ENCODE assay signal across 1 cellular context in the genomic region with DNA sequence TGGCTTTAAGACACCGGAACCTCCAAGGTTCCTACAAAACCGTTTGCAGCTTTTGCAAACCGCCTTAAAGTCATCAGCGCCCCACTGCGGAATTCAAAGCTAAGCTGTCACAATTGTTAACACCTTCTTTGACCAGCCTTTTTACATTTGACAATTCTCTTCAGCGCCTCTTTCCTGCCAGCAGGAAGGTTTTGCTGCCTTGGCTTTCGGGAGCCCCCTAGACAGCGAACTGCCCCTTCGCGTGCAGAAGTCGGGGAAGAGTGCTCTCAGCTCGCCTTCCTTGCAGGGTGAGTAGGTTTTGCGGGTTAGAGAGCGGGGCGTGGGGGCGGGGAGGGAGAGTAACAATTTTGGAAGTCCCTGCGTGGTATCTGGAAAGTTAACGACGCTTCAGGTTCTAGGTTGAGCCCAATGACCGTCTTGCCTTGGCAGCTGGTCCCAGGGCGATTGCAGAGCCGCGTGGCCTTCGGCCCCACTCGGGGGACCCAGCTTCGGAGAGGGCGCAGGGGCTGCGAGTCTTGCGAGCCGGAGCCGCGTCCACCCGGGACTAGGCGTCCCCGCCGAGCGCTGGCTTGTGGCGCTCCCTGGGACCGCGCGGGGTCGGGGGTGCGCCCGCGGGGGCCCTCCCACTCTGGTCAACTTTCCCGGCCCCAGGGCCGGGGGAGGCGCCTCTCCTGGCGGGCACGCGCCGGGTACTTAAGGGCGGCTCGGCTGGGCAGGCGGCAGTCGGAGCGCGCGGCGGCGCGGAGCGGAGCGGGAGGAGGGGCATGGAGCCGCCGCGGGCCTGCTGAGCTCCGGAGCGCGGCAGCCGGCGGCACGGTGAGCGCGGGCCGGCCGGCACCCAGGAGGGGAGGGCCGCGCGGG.
A peak's percentile ranks its signal among the peaks of the same experiment; 100 is the strongest.
TF ChIP-seq lines count a peak whose summit lies in the region.

A gene with protein sequence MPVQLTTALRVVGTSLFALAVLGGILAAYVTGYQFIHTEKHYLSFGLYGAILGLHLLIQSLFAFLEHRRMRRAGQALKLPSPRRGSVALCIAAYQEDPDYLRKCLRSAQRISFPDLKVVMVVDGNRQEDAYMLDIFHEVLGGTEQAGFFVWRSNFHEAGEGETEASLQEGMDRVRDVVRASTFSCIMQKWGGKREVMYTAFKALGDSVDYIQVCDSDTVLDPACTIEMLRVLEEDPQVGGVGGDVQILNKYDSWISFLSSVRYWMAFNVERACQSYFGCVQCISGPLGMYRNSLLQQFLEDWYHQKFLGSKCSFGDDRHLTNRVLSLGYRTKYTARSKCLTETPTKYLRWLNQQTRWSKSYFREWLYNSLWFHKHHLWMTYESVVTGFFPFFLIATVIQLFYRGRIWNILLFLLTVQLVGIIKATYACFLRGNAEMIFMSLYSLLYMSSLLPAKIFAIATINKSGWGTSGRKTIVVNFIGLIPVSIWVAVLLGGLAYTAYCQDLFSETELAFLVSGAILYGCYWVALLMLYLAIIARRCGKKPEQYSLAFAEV (plus strand): TSS at position 153 of the 861 bp plus-strand sequence. CDS start 3,743 bp downstream, outside the sequence.

TF ChIP-seq in K562, 482 proteins besides CTCF, POLR2A, EP300 and RAD21 (continued from another document and continues in another):
- TF ChIP-seq, protein P1, sequence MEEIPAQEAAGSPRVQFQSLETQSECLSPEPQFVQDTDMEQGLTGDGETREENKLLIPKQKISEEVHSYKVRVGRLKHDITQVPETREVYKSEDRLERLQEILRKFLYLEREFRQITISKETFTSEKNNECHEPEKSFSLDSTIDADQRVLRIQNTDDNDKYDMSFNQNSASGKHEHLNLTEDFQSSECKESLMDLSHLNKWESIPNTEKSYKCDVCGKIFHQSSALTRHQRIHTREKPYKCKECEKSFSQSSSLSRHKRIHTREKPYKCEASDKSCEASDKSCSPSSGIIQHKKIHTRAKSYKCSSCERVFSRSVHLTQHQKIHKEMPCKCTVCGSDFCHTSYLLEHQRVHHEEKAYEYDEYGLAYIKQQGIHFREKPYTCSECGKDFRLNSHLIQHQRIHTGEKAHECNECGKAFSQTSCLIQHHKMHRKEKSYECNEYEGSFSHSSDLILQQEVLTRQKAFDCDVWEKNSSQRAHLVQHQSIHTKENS (CRISPR knock-in tag; IDR thresholded peaks at IDR 0.05) = no peak
- TF ChIP-seq JUND (IDR thresholded peaks at IDR 0.05; ENCODE audit: borderline replicate concordance, low read depth, low read length) (no peak), JUND (tag; IDR thresholded peaks at IDR 0.05; ENCODE audit: borderline replicate concordance, low read depth, low read length) (no peak), HMG20B (CRISPR knock-in tag; IDR thresholded peaks at IDR 0.05) (no peak), EHMT2 (IDR thresholded peaks at IDR 0.05) (no peak), CSDE1 (IDR thresholded peaks at IDR 0.05) (no peak), KDM5B (IDR thresholded peaks at IDR 0.05; ENCODE audit: insufficient replicate concordance, low read depth, low read length) (no peak), HDAC1 (IDR thresholded peaks at IDR 0.05) (peak in 1 of 2 experiments; percentile 11; a peak in 1 of 4 replicates), ELF4 (CRISPR knock-in tag; IDR thresholded peaks at IDR 0.05) (no peak), NFIX (CRISPR knock-in tag; IDR thresholded peaks at IDR 0.05; ENCODE audit: low read depth) (no peak), CREM (IDR thresholded peaks at IDR 0.05; ENCODE audit: low read depth) (peak; percentile 18; the same call in 1 of the 2 replicates), TEAD4 (IDR thresholded peaks at IDR 0.05; ENCODE audit: low read length) (peak; percentile 49), TEAD4 (CRISPR knock-in tag; IDR thresholded peaks at IDR 0.05; ENCODE audit: borderline replicate concordance) (no peak), SMARCA4 (IDR thresholded peaks at IDR 0.05) (no peak), DIDO1 (tag; IDR thresholded peaks at IDR 0.05; ENCODE audit: low read depth) (no peak), ZNF695 (CRISPR knock-in tag; IDR thresholded peaks at IDR 0.05) (no peak)
- TF ChIP-seq, protein P2, sequence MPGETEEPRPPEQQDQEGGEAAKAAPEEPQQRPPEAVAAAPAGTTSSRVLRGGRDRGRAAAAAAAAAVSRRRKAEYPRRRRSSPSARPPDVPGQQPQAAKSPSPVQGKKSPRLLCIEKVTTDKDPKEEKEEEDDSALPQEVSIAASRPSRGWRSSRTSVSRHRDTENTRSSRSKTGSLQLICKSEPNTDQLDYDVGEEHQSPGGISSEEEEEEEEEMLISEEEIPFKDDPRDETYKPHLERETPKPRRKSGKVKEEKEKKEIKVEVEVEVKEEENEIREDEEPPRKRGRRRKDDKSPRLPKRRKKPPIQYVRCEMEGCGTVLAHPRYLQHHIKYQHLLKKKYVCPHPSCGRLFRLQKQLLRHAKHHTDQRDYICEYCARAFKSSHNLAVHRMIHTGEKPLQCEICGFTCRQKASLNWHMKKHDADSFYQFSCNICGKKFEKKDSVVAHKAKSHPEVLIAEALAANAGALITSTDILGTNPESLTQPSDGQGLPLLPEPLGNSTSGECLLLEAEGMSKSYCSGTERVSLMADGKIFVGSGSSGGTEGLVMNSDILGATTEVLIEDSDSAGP (CRISPR knock-in tag; IDR thresholded peaks at IDR 0.05) = no peak
- TF ChIP-seq, protein P3, sequence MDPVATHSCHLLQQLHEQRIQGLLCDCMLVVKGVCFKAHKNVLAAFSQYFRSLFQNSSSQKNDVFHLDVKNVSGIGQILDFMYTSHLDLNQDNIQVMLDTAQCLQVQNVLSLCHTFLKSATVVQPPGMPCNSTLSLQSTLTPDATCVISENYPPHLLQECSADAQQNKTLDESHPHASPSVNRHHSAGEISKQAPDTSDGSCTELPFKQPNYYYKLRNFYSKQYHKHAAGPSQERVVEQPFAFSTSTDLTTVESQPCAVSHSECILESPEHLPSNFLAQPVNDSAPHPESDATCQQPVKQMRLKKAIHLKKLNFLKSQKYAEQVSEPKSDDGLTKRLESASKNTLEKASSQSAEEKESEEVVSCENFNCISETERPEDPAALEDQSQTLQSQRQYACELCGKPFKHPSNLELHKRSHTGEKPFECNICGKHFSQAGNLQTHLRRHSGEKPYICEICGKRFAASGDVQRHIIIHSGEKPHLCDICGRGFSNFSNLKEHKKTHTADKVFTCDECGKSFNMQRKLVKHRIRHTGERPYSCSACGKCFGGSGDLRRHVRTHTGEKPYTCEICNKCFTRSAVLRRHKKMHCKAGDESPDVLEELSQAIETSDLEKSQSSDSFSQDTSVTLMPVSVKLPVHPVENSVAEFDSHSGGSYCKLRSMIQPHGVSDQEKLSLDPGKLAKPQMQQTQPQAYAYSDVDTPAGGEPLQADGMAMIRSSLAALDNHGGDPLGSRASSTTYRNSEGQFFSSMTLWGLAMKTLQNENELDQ (CRISPR knock-in tag; IDR thresholded peaks at IDR 0.05; ENCODE audit: borderline replicate concordance) = 0 out of 2 replicates have a peak, but pooled peaks have one; percentile 40
- TF ChIP-seq, protein P4, sequence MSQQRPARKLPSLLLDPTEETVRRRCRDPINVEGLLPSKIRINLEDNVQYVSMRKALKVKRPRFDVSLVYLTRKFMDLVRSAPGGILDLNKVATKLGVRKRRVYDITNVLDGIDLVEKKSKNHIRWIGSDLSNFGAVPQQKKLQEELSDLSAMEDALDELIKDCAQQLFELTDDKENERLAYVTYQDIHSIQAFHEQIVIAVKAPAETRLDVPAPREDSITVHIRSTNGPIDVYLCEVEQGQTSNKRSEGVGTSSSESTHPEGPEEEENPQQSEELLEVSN (IDR thresholded peaks at IDR 0.05; ENCODE audit: borderline replicate concordance in 1 of 2, extremely low read depth in 1 of 2, insufficient read depth in 1 of 2, insufficient read length in 1 of 2, low read depth in 1 of 2, low read length in 1 of 2, poor library complexity in 1 of 2, severe bottlenecking in 1 of 2) = peak; percentile 14 to 87
- TF ChIP-seq, protein P5, sequence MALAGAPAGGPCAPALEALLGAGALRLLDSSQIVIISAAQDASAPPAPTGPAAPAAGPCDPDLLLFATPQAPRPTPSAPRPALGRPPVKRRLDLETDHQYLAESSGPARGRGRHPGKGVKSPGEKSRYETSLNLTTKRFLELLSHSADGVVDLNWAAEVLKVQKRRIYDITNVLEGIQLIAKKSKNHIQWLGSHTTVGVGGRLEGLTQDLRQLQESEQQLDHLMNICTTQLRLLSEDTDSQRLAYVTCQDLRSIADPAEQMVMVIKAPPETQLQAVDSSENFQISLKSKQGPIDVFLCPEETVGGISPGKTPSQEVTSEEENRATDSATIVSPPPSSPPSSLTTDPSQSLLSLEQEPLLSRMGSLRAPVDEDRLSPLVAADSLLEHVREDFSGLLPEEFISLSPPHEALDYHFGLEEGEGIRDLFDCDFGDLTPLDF (CRISPR knock-in tag; IDR thresholded peaks at IDR 0.05) = no peak
- TF ChIP-seq, protein P6, sequence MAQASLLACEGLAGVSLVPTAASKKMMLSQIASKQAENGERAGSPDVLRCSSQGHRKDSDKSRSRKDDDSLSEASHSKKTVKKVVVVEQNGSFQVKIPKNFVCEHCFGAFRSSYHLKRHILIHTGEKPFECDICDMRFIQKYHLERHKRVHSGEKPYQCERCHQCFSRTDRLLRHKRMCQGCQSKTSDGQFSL (CRISPR knock-in tag; IDR thresholded peaks at IDR 0.05) = no peak
- TF ChIP-seq, protein P6 (tag; IDR thresholded peaks at IDR 0.05) = no peak
- TF ChIP-seq, protein P7, sequence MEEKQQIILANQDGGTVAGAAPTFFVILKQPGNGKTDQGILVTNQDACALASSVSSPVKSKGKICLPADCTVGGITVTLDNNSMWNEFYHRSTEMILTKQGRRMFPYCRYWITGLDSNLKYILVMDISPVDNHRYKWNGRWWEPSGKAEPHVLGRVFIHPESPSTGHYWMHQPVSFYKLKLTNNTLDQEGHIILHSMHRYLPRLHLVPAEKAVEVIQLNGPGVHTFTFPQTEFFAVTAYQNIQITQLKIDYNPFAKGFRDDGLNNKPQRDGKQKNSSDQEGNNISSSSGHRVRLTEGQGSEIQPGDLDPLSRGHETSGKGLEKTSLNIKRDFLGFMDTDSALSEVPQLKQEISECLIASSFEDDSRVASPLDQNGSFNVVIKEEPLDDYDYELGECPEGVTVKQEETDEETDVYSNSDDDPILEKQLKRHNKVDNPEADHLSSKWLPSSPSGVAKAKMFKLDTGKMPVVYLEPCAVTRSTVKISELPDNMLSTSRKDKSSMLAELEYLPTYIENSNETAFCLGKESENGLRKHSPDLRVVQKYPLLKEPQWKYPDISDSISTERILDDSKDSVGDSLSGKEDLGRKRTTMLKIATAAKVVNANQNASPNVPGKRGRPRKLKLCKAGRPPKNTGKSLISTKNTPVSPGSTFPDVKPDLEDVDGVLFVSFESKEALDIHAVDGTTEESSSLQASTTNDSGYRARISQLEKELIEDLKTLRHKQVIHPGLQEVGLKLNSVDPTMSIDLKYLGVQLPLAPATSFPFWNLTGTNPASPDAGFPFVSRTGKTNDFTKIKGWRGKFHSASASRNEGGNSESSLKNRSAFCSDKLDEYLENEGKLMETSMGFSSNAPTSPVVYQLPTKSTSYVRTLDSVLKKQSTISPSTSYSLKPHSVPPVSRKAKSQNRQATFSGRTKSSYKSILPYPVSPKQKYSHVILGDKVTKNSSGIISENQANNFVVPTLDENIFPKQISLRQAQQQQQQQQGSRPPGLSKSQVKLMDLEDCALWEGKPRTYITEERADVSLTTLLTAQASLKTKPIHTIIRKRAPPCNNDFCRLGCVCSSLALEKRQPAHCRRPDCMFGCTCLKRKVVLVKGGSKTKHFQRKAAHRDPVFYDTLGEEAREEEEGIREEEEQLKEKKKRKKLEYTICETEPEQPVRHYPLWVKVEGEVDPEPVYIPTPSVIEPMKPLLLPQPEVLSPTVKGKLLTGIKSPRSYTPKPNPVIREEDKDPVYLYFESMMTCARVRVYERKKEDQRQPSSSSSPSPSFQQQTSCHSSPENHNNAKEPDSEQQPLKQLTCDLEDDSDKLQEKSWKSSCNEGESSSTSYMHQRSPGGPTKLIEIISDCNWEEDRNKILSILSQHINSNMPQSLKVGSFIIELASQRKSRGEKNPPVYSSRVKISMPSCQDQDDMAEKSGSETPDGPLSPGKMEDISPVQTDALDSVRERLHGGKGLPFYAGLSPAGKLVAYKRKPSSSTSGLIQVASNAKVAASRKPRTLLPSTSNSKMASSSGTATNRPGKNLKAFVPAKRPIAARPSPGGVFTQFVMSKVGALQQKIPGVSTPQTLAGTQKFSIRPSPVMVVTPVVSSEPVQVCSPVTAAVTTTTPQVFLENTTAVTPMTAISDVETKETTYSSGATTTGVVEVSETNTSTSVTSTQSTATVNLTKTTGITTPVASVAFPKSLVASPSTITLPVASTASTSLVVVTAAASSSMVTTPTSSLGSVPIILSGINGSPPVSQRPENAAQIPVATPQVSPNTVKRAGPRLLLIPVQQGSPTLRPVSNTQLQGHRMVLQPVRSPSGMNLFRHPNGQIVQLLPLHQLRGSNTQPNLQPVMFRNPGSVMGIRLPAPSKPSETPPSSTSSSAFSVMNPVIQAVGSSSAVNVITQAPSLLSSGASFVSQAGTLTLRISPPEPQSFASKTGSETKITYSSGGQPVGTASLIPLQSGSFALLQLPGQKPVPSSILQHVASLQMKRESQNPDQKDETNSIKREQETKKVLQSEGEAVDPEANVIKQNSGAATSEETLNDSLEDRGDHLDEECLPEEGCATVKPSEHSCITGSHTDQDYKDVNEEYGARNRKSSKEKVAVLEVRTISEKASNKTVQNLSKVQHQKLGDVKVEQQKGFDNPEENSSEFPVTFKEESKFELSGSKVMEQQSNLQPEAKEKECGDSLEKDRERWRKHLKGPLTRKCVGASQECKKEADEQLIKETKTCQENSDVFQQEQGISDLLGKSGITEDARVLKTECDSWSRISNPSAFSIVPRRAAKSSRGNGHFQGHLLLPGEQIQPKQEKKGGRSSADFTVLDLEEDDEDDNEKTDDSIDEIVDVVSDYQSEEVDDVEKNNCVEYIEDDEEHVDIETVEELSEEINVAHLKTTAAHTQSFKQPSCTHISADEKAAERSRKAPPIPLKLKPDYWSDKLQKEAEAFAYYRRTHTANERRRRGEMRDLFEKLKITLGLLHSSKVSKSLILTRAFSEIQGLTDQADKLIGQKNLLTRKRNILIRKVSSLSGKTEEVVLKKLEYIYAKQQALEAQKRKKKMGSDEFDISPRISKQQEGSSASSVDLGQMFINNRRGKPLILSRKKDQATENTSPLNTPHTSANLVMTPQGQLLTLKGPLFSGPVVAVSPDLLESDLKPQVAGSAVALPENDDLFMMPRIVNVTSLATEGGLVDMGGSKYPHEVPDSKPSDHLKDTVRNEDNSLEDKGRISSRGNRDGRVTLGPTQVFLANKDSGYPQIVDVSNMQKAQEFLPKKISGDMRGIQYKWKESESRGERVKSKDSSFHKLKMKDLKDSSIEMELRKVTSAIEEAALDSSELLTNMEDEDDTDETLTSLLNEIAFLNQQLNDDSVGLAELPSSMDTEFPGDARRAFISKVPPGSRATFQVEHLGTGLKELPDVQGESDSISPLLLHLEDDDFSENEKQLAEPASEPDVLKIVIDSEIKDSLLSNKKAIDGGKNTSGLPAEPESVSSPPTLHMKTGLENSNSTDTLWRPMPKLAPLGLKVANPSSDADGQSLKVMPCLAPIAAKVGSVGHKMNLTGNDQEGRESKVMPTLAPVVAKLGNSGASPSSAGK (IDR thresholded peaks at IDR 0.05) = peak; percentile 68
- TF ChIP-seq, protein P8, sequence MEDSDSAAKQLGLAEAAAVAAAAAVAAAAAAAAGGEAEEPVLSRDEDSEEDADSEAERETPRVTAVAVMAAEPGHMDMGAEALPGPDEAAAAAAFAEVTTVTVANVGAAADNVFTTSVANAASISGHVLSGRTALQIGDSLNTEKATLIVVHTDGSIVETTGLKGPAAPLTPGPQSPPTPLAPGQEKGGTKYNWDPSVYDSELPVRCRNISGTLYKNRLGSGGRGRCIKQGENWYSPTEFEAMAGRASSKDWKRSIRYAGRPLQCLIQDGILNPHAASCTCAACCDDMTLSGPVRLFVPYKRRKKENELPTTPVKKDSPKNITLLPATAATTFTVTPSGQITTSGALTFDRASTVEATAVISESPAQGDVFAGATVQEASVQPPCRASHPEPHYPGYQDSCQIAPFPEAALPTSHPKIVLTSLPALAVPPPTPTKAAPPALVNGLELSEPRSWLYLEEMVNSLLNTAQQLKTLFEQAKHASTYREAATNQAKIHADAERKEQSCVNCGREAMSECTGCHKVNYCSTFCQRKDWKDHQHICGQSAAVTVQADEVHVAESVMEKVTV (CRISPR knock-in tag; IDR thresholded peaks at IDR 0.05) = 0 out of 2 replicates have a peak, but pooled peaks have one; percentile 42
